1 cellular context compared by ENCODE assay signal in the genomic region with DNA sequence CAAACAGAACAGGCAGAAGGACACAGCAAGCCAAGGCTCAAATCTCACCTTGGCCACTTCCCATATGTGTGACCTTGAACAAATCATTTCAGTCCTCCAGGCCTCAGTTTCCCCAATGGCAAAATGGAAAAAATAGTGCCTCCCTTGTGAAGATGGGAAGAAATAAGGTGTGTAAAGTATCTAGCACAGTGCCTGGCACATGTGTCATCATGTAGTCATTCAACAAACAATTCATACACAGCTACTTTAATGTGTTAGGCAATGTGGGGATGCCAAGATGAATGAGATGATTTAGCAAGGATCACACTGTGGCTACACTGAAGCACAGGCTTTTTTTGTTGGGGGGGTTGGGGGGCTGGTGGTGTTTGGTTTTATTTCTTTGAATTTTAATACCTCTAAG.
TF ChIP-seq lines count a peak whose summit lies in the region.

No MANE protein-coding gene starts in this region.

TF ChIP-seq in H1, 55 proteins besides CTCF, POLR2A, EP300 and RAD21:
- TF ChIP-seq FOSL1 (IDR thresholded peaks at IDR 0.05; ENCODE audit: insufficient read depth, low read depth, low read length) (no peak), EZH2 (IDR thresholded peaks at IDR 0.05; ENCODE audit: low read depth, low read length, severe bottlenecking) (no peak), ASH2L (IDR thresholded peaks at IDR 0.05; ENCODE audit: low read length) (no peak), CBX8 (IDR thresholded peaks at IDR 0.05; ENCODE audit: borderline replicate concordance, low read depth, low read length) (no peak), SIX5 (IDR thresholded peaks at IDR 0.05; ENCODE audit: low read depth, low read length) (no peak), CHD1 (IDR thresholded peaks at IDR 0.05; ENCODE audit: low read depth, low read length) (no peak), POLR2AphosphoS5 (IDR thresholded peaks at IDR 0.05; ENCODE audit: low read depth, low read length) (no peak), E2F6 (IDR thresholded peaks at IDR 0.05) (no peak)
